Comparison of ENCODE assay signal across 9 cellular contexts in genomic region chr17:19533036-19533717, GRCh38. TPM values are rescaled to one million over a fixed set of nuclear protein-coding genes. Genes with fewer than 3 reads are reported as not detected.
A peak's percentile ranks its signal among the peaks of the same experiment; 100 is the strongest.
DNase-seq lines count a peak whose midpoint lies in the region; ATAC-seq, FAIRE-seq and TF ChIP-seq lines count a peak whose summit lies in the region.
"Had no signal": no experiment of that assay in that cellular context is flagged by ENCODE, and none has a peak within 500 bp of the region (broad histone marks: within the 10 kb centered on the region; RNA-seq: fewer than 3 reads in every experiment).

No MANE protein-coding gene starts in this region.

- WGBS in HepG2 (ENCODE audit: low lambda C conversion rate), result 37% methylated on average over 10 of the region's 30 CpGs

- H3K79me2 ChIP-seq in astrocyte (ENCODE audit: insufficient read depth, low read length), result no peaks in the 10 kb centered on the region
- peaks cover 42% of the 10 kb centered on the region for H3K79me2 ChIP-seq in HepG2 (ENCODE audit: insufficient read depth, low read length)
- no peaks in the 10 kb centered on the region for H3K79me2 ChIP-seq in Karpas-422 (ENCODE audit: low read length)

- TF ChIP-seq RAD21 in HepG2 (CRISPR knock-in tag; IDR thresholded peaks at IDR 0.05), result no peak

- TF ChIP-seq POLR2A in HepG2 (IDR thresholded peaks at IDR 0.05; ENCODE audit: insufficient read depth in 1 of 2, low read depth in 2 of 2, low read length in 2 of 2), result no peak; a peak in 1 of 4 replicates

- CTCF ChIA-PET in HepG2 (lab: Yijun Ruan, JAX; ENCODE audit: low intra/inter-chr PET ratio, low total read pairs), result no interaction called here

- no peaks in the 10 kb centered on the region for H3K36me3 ChIP-seq in astrocyte (ENCODE audit: insufficient read depth, low read length)
- H3K36me3 ChIP-seq in HepG2 (replicated peaks in 1 of 2; ENCODE audit: control insufficient read depth in 1 of 2, insufficient read depth in 2 of 2, low read length in 2 of 2), result no peaks in the 10 kb centered on the region
- no peaks in the 10 kb centered on the region for H3K36me3 ChIP-seq in Karpas-422 (ENCODE audit: insufficient read depth, low read length)

- H3K27ac ChIP-seq in astrocyte (ENCODE audit: low read depth, low read length) (no peak overlapping the region), HepG2 (ENCODE audit: extremely low read length, insufficient read depth, low read length) (peak overlapping the region; percentile 94), Karpas-422 (ENCODE audit: low read length) (no peak overlapping the region)

- no peak overlapping the region for H2AFZ ChIP-seq in astrocyte (ENCODE audit: low read depth, low read length)
- no peak overlapping the region for H2AFZ ChIP-seq in HepG2 (ENCODE audit: low read length)
- no peak overlapping the region for H2AFZ ChIP-seq in Karpas-422 (ENCODE audit: low read length)

- TF ChIP-seq CTCF in astrocyte (IDR thresholded peaks at IDR 0.05; ENCODE audit: insufficient read depth, low read depth, low read length) (no peak), HepG2 (CRISPR knock-in tag; IDR thresholded peaks at IDR 0.05) (no peak; the same call in 1 of the 2 replicates)

- H3K4me1 ChIP-seq in astrocyte (ENCODE audit: insufficient read depth, low read length) (peaks cover 8% of the 10 kb centered on the region), HepG2 (ENCODE audit: insufficient read depth, low read length) (peaks cover 64% of the 10 kb centered on the region), Karpas-422 (ENCODE audit: low read length) (peaks cover 10% of the 10 kb centered on the region)

- H3K4me3 Mint-ChIP-seq in astrocyte (ENCODE audit: unreplicated experiment), result peak overlapping the region; percentile 27
- H3K4me3 Mint-ChIP-seq in stimulated activated naive B cell treated with anti-CD40 and anti-IgM and Interleukin-4, amounts not matched to agents 10 μg/mL and 1 μg/mL and 100 μg/mL, for 72 hours, result peak overlapping the region; percentile 60 to 76

- H3K4me1 Mint-ChIP-seq in astrocyte (ENCODE audit: low read depth, unreplicated experiment), result peaks cover 4% of the 10 kb centered on the region
- peaks cover 8 to 13% of the 10 kb centered on the region in 2 donors for H3K4me1 Mint-ChIP-seq in stimulated activated naive B cell treated with anti-CD40 and anti-IgM and Interleukin-4, amounts not matched to agents 10 μg/mL and 1 μg/mL and 100 μg/mL, for 72 hours

- POLR2A ChIA-PET in HepG2 (lab: Yijun Ruan, JAX), result interaction anchor here (0.7 to 3.3 kb wide), 8 partner anchors 16 to 195 kb away, joined by 3 to 35 read pairs (median 6); partner anchors contain the start of gene ALDH3A2

- H3K9me2 ChIP-seq in Karpas-422 (replicated peaks; ENCODE audit: insufficient read depth, low read length), result no peaks in the 10 kb centered on the region

- in situ Hi-C loops in HepG2 (cut with HindIII; ENCODE audit: extremely low pct_ligation_motif_present, low pct_unique_long_range_greater_than_20kb), result no loop called here

- peaks cover 56% of the 10 kb centered on the region for H3K27me3 Mint-ChIP-seq in astrocyte (ENCODE audit: low read depth, unreplicated experiment)
- peaks cover 51 to 61% of the 10 kb centered on the region in 2 donors for H3K27me3 Mint-ChIP-seq in stimulated activated naive B cell treated with anti-CD40 and anti-IgM and Interleukin-4, amounts not matched to agents 10 μg/mL and 1 μg/mL and 100 μg/mL, for 72 hours

- H3K9ac ChIP-seq in astrocyte (ENCODE audit: low read length) (no peak overlapping the region), HepG2 (ENCODE audit: insufficient read depth, low read depth, low read length) (peak overlapping the region; percentile 90), Karpas-422 (ENCODE audit: low read length) (no peak overlapping the region)

- intact Hi-C loops in HepG2 (cut with micrococcal nuclease; ENCODE audit: unreplicated experiment), result loop anchor here (1.0 kb wide), 1 partner anchor 18 kb away; no protein-coding TSS in a partner anchor

- no peaks in the 10 kb centered on the region for H3K36me3 Mint-ChIP-seq in astrocyte (ENCODE audit: low read depth, unreplicated experiment)
- no peaks in the 10 kb centered on the region for H3K36me3 Mint-ChIP-seq in stimulated activated naive B cell treated with anti-CD40 and anti-IgM and Interleukin-4, amounts not matched to agents 10 μg/mL and 1 μg/mL and 100 μg/mL, for 72 hours

- H3K9me3 ChIP-seq in astrocyte (ENCODE audit: insufficient read depth, low read depth, low read length) (peaks cover 3% of the 10 kb centered on the region), HepG2 (ENCODE audit: low read length) (no peaks in the 10 kb centered on the region), Karpas-422 (ENCODE audit: low read length) (no peaks in the 10 kb centered on the region)

- peaks cover 48% of the 10 kb centered on the region for H3K27me3 ChIP-seq in astrocyte (ENCODE audit: insufficient read depth, low read length)
- H3K27me3 ChIP-seq in HepG2 (ENCODE audit: control insufficient read depth in 1 of 2, insufficient read depth in 2 of 2, low read length in 2 of 2), result no peaks in the 10 kb centered on the region; a peak in 1 of 5 replicates
- no peaks in the 10 kb centered on the region for H3K27me3 ChIP-seq in Karpas-422 (ENCODE audit: low read length)

- DNase-seq in astrocyte (ENCODE audit: low read depth) (no peak), HepG2 (ENCODE audit: low spot score) (no peak), Karpas-422 (no peak)
- no peak for DNase-seq in stimulated activated naive B cell treated with anti-CD40 and anti-IgM and Interleukin-4, amounts not matched to agents 10 μg/mL and 1 μg/mL and 100 μg/mL, for 72 hours
- DNase-seq: activated effector memory CD4-positive, alpha-beta T cell treated with Interleukin-2 at 50 U/mL for 16 hours; RPMI8226 had no signal

- H3K4me3 ChIP-seq in astrocyte (ENCODE audit: insufficient read depth, low read depth, low read length), result peak overlapping the region; percentile 17
- H3K4me3 ChIP-seq in HepG2 (replicated peaks in 1 of 3; ENCODE audit: insufficient read depth in 1 of 3, low read depth in 2 of 3, low read length in 3 of 3), result peak overlapping the region; percentile 90 to 94 (median 91)
- no peak overlapping the region for H3K4me3 ChIP-seq in Karpas-422 (ENCODE audit: low read length)

- H3K4me2 ChIP-seq in astrocyte (ENCODE audit: low read length) (peak overlapping the region; percentile 78), HepG2 (ENCODE audit: low read depth, low read length) (peak overlapping the region; percentile 87), Karpas-422 (ENCODE audit: low read depth, low read length, poor library complexity, severe bottlenecking) (no peak overlapping the region)

- no peak overlapping the region for H3K27ac Mint-ChIP-seq in astrocyte (ENCODE audit: unreplicated experiment)
- H3K27ac Mint-ChIP-seq in stimulated activated naive B cell treated with anti-CD40 and anti-IgM and Interleukin-4, amounts not matched to agents 10 μg/mL and 1 μg/mL and 100 μg/mL, for 72 hours, result no peak overlapping the region

- H4K20me1 ChIP-seq in astrocyte (ENCODE audit: insufficient read depth, low read length) (no peaks in the 10 kb centered on the region), HepG2 (ENCODE audit: insufficient read depth, low read length) (no peaks in the 10 kb centered on the region), Karpas-422 (ENCODE audit: insufficient read depth, low read depth, low read length) (no peaks in the 10 kb centered on the region; the same call in 1 of the 2 replicates)

- ATAC-seq in HG03025 (IDR thresholded peaks at IDR 0.05; ENCODE audit: low FRiP score, unreplicated experiment) (peak; percentile 21), HepG2 (peak; percentile 34), HG02623 (IDR thresholded peaks at IDR 0.05; ENCODE audit: unreplicated experiment) (no peak), HG03520 (IDR thresholded peaks at IDR 0.05; ENCODE audit: unreplicated experiment) (no peak)
- ATAC-seq in stimulated activated naive B cell treated with anti-CD40 and anti-IgM and Interleukin-4, amounts not matched to agents 10 μg/mL and 1 μg/mL and 100 μg/mL, for 72 hours (replicated peaks), result peak in 1 of 2 donors; percentile 6

- H3K9me3 Mint-ChIP-seq in astrocyte (ENCODE audit: unreplicated experiment), result peaks cover 1% of the 10 kb centered on the region
- H3K9me3 Mint-ChIP-seq in stimulated activated naive B cell treated with anti-CD40 and anti-IgM and Interleukin-4, amounts not matched to agents 10 μg/mL and 1 μg/mL and 100 μg/mL, for 72 hours, result no peaks in the 10 kb centered on the region

- no peak for FAIRE-seq in astrocyte (lab: Jason Lieb, UNC)
- FAIRE-seq in HepG2 (lab: Jason Lieb, UNC), result no peak

- no peak for TF ChIP-seq EP300 in HepG2 (IDR thresholded peaks at IDR 0.05; ENCODE audit: low read depth in 2 of 2, low read length in 2 of 2)
- TF ChIP-seq EP300 in HepG2 (CRISPR knock-in tag; IDR thresholded peaks at IDR 0.05; ENCODE audit: borderline replicate concordance), result no peak

- BruUV-seq in HepG2 (replicated peaks; lab: Mats Ljungman, UMichigan), result no TSS peak

TF ChIP-seq in HepG2, 621 proteins besides CTCF, POLR2A, EP300 and RAD21 (continues in another document):
- 0 out of 2 replicates have a peak, but pooled peaks have one; percentile 16 for TF ChIP-seq NFKB2 (CRISPR knock-in tag; IDR thresholded peaks at IDR 0.05; ENCODE audit: borderline replicate concordance)

RNA-seq across cellular contexts. Expression of gene SLC47A1, which starts 0.5 kb away (rescaled TPM):
- 0.17 and 0.75 TPM in 2 replicates for total RNA-seq in astrocyte
- total RNA-seq in HepG2 (2016; rRNA removed; fragmentation: Illumina TruSeq; extraction: Trizol), result 38.0 and 67.5 TPM in 2 replicates
- total RNA-seq in HepG2 (2016; cell fraction: cytosol; rRNA removed; fragmentation: Illumina TruSeq; extraction: Trizol; ENCODE audit: low read depth), result 22.7 and 24.7 TPM in 2 replicates
- total RNA-seq in HepG2 (2016; cell fraction: insoluble cytoplasmic fraction; rRNA removed; fragmentation: Illumina TruSeq; extraction: Trizol), result 36.6 and 66.0 TPM in 2 replicates
- 42.1 and 43.9 TPM in 2 replicates for total RNA-seq in HepG2 (2016; cell fraction: membrane; rRNA removed; fragmentation: Illumina TruSeq; extraction: Trizol)
- total RNA-seq in HepG2 (2016; cell fraction: nucleus; rRNA removed; fragmentation: Illumina TruSeq; extraction: Trizol), result 68.7 and 71.8 TPM in 2 replicates
- 42.1 and 54.0 TPM in 2 replicates for polyA plus RNA-seq in HepG2 (2011; rRNA removed)
- polyA plus RNA-seq in HepG2 (2011; cell fraction: cytosol; rRNA removed), result 58.1 and 59.4 TPM in 2 replicates
- polyA plus RNA-seq in HepG2 (2011; cell fraction: nucleus; rRNA removed), result 117 and 122 TPM in 2 replicates
- 53.4 and 66.1 TPM in 2 replicates for polyA plus RNA-seq in HepG2 (2012)
- 12.9 and 14.1 TPM in 2 replicates for polyA plus RNA-seq in HepG2 (2016; cell fraction: cytosol; fragmentation: Illumina TruSeq; extraction: Trizol; ENCODE audit: low read depth)
- polyA plus RNA-seq in HepG2 (2016; cell fraction: insoluble cytoplasmic fraction; fragmentation: Illumina TruSeq; extraction: Trizol; ENCODE audit: low read depth), result 34.5 and 35.1 TPM in 2 replicates
- polyA plus RNA-seq in HepG2 (2016; cell fraction: membrane; fragmentation: Illumina TruSeq; extraction: Trizol; ENCODE audit: low read depth), result 25.8 and 26.4 TPM in 2 replicates
- polyA plus RNA-seq in HepG2 (2016; cell fraction: nucleus; fragmentation: Illumina TruSeq; extraction: Trizol; ENCODE audit: insufficient read depth, low read depth), result 136 and 139 TPM in 2 replicates
- 14.1 and 431 TPM in 2 replicates for polyA minus RNA-seq in HepG2 (2011; rRNA and poly(A)+ RNA removed; ENCODE audit: low replicate concordance)
- polyA minus RNA-seq in HepG2 (2011; cell fraction: cytosol; rRNA and poly(A)+ RNA removed), result 50.8 and 61.4 TPM in 2 replicates
- 40.2 and 44.1 TPM in 2 replicates for polyA minus RNA-seq in HepG2 (2011; cell fraction: nucleus; rRNA and poly(A)+ RNA removed)
- total RNA-seq in Karpas-422 (2014; rRNA removed; shearing (Covaris generic); ENCODE audit: low replicate concordance), result not detected in 2 replicates

Comparison
In these comparisons a context has a peak if more than half of its experiments do, and no peak if none do; other contexts are left out.
1. ATAC-seq: peak in HG03025 (single experiment) and HepG2 (single experiment); none in HG02623 (single experiment) and HG03520 (single experiment).
2. RNA of gene SLC47A1, which starts 0.5 kb away (total RNA-seq): 22.7 to 71.8 TPM in HepG2; 0.17 to 0.75 TPM in astrocyte and not detected in Karpas-422; every median in the first group is over 10 times any median in the second.